ENCODE assay signal across 19 cellular contexts in the genomic region with DNA sequence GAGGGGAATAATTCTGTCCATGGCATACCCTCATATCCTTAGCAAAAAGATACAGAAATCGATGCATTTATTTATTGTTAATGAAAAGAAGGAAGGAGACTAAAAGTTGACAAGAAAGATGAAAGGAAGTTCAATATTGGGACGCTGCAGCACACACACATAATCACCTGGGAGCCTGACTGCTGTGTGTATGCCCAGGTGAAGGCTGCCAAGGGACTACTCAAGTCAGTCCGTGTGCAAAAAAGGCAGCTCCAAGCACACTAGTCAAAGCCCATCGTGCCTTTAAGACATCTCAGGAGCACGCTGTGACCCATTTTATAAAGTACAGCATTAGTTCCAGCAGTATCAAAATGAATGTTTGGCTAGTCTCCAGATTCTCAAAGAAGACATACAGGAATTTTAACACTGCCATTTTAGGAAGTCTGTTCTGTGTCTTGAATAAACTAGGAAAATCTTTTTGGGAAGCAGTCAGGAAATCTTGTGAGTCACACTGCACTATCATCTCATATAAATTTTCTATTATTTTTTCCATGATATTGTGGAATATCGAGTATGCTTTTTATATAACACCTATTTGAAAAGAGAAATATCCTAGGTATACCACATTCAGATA.
DNase-seq lines count a peak whose midpoint lies in the region; ATAC-seq, FAIRE-seq and TF ChIP-seq lines count a peak whose summit lies in the region.
"Had no signal": no experiment of that assay in that cellular context is flagged by ENCODE, and none has a peak within 500 bp of the region (broad histone marks: within the 10 kb centered on the region; RNA-seq: fewer than 3 reads in every experiment).

No MANE protein-coding gene starts in this region.

- H3K36me3 ChIP-seq in pancreas: no peaks in the 10 kb centered on the region

- H3K27ac ChIP-seq in VCaP (peak overlapping the region; percentile 12; the same call in 1 of the 2 replicates), pancreas (no peak overlapping the region)

- DNase-seq in dermis blood vessel endothelial cell (peak; percentile 25), hepatic stellate cell (ENCODE audit: low spot score) (peak; percentile 15), pancreas (no peak), germinal center (ENCODE audit: low spot score) (no peak), NCI-H2196 treated with DMSO at 0.1 percent for 48 hours (lab: John Stamatoyannopoulos, UW; ENCODE audit: unreplicated experiment) (no peak), Kasumi-1 (lab: John Stamatoyannopoulos, UW) (no peak)
- DNase-seq: C1 segment of cervical spinal cord; Calu3; CD4-positive, alpha-beta memory T cell; COR-L47; DMS53; DMS79 treated with DMSO at 0.1 percent for 48 hours; GF-D8; GOT3; H7; HCEC 1CT had no signal

- intact Hi-C loops in pancreas (cut with DNase I): no loop called here

- no peak overlapping the region for H3K4me3 ChIP-seq in pancreas

- no peaks in the 10 kb centered on the region for H3K9me3 ChIP-seq in pancreas

- TF ChIP-seq CTCF in VCaP (conservative IDR thresholded peaks at IDR 0.05) (no peak), pancreas (IDR thresholded peaks at IDR 0.05) (no peak)

- ATAC-seq in pancreas: peak; percentile 44 to 55 (median 52)
- ATAC-seq in HG02885 (IDR thresholded peaks at IDR 0.05; ENCODE audit: poor library complexity, unreplicated experiment): no peak

- FAIRE-seq in pancreas (lab: Jason Lieb, UNC): no peak
- FAIRE-seq: GM12892 had no signal

- no peaks in the 10 kb centered on the region for H3K27me3 ChIP-seq in pancreas

- WGBS in pancreas, 2 donors: 41 to 45% methylated on average over 6 of the region's 6 CpGs

- H3K4me1 ChIP-seq in pancreas: peaks cover 7 to 27% (median 9%) of the 10 kb centered on the region in 3 donors

Comparison
In these comparisons a context has a peak if more than half of its experiments do, and no peak if none do; other contexts are left out.
1. DNase-seq: peak in dermis blood vessel endothelial cell (single experiment) and hepatic stellate cell (single experiment); none in pancreas (0 of 6), germinal center (single experiment), NCI-H2196 treated with DMSO at 0.1 percent for 48 hours (single experiment) and Kasumi-1 (0 of 2).